8 cellular contexts compared by ENCODE assay signal in the genomic region with DNA sequence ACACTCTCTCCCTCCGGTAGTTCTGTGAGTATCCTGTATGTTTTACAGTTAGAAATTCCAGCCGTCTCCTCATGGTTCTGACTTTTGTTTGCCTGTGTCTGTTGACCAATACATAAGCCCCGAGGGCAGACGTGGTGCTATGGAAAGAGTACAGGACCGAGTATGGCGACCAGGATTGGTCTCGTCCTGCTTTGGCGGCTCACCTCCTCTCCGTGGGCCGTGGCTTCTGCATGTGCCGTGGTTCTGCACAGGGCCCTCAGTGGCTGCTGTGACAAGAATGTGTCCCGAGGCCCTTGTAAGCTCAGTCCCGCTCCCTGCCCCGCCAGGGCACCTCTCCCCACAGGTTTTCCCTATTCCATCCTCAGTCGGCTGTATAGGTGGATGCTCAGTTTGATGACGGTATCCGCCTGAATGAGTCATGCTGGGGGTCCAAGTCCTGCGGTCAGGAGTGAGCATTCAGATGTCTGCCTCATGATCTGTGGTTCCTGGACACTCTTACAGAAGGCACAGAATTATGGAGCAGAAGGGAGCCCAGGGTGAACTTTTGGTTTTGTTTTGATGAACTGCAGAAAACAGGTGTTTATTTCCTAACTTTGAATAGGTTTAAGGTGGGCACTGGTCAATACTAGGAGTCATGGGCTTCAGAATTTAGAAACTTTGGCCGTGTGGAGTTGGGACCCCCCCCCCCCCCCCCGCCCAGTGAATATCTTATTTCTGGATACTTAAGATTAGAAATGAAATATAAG. TPM values are rescaled to one million over a fixed set of nuclear protein-coding genes. Genes with fewer than 3 reads are reported as not detected.
DNase-seq lines count a peak whose midpoint lies in the region; ATAC-seq and TF ChIP-seq lines count a peak whose summit lies in the region.

No MANE protein-coding gene starts in this region.

- H3K4me2 ChIP-seq in mesendoderm (ENCODE audit: low read length) = peak overlapping the region; percentile 60

- no peak overlapping the region for H3K27ac ChIP-seq in CD4-positive, alpha-beta T cell (ENCODE audit: low read depth, low read length)
- H3K27ac ChIP-seq in KOPT-K1 (ENCODE audit: low read depth, low read length, poor library complexity, severe bottlenecking) = peak overlapping the region; percentile 73
- no peak overlapping the region for H3K27ac ChIP-seq in breast epithelium
- H3K27ac ChIP-seq in mesendoderm (ENCODE audit: low read depth, low read length) = no peak overlapping the region

- no peak overlapping the region for H4K8ac ChIP-seq in mesendoderm (ENCODE audit: low read depth, low read length)

- TF ChIP-seq POLR2A in breast epithelium (IDR thresholded peaks at IDR 0.05) = no peak

- H3K9me3 ChIP-seq in CD4-positive, alpha-beta T cell (ENCODE audit: control insufficient read depth, low read length) = no peaks in the 10 kb centered on the region
- H3K9me3 ChIP-seq in KOPT-K1 (ENCODE audit: insufficient read depth, low read length, poor library complexity, severe bottlenecking) = no peaks in the 10 kb centered on the region
- H3K9me3 ChIP-seq in breast epithelium = no peaks in the 10 kb centered on the region

- no peak overlapping the region for H3K18ac ChIP-seq in mesendoderm (ENCODE audit: low read length)

- POLR2A ChIA-PET in CD4-positive, alpha-beta T cell (lab: Charles Lee) = interaction anchor here (1.4 to 1.5 kb wide), 2 partner anchors 59 to 172 kb away, joined by 8 to 9 read pairs; no protein-coding TSS in a partner anchor

- no peak overlapping the region for H2BK5ac ChIP-seq in mesendoderm (ENCODE audit: low read length)

- H3K23ac ChIP-seq in mesendoderm (ENCODE audit: low read length) = no peak overlapping the region

- intact Hi-C loops in CD4-positive, alpha-beta T cell (cut with DNase I, micrococcal nuclease) = loop anchor here in 1 of 2 experiments (5.0 kb wide), 3 partner anchors 337 to 867 kb away; a partner anchor contains a TSS
- intact Hi-C loops in breast epithelium (cut with DNase I; ENCODE audit: low total_unique reads) = no loop called here

- DNase-seq in CD4-positive, alpha-beta T cell = no peak
- DNase-seq in breast epithelium (ENCODE audit: low spot score in 2 of 2) (no peak), mesendoderm (no peak)
- DNase-seq in stimulated activated CD8-positive, alpha-beta memory T cell treated with anti-CD3 and anti-CD28 coated beads, Interleukin-4, amount 100 ng/mL, for 48 hours = no peak

- H3K4me1 ChIP-seq in breast epithelium = peaks cover 0 to 12% of the 10 kb centered on the region in 2 donors
- peaks cover 2% of the 10 kb centered on the region for H3K4me1 ChIP-seq in mesendoderm (ENCODE audit: control insufficient read depth, low read depth, low read length)

- no peak for ATAC-seq in CD4-positive, alpha-beta T cell (ENCODE audit: poor library complexity)
- ATAC-seq in GM19395 (IDR thresholded peaks at IDR 0.05; ENCODE audit: unreplicated experiment) = no peak
- no peak for ATAC-seq in HG03460 (IDR thresholded peaks at IDR 0.05; ENCODE audit: unreplicated experiment)
- no peak for ATAC-seq in GM21717 (IDR thresholded peaks at IDR 0.05; ENCODE audit: unreplicated experiment)

- H3K4ac ChIP-seq in mesendoderm (ENCODE audit: low read depth, low read length) = no peak overlapping the region

- no peak for TF ChIP-seq CTCF in CD4-positive, alpha-beta T cell (IDR thresholded peaks at IDR 0.05)
- no peak for TF ChIP-seq CTCF in breast epithelium (IDR thresholded peaks at IDR 0.05)

- CTCF ChIA-PET in CD4-positive, alpha-beta T cell (lab: Charles Lee) = interaction anchor here (0.9 kb wide), 1 partner anchor 57 kb away, joined by 3 read pairs; a partner anchor contains a TSS

- H3K56ac ChIP-seq in mesendoderm (ENCODE audit: low read length) = peak overlapping the region; percentile 68

- peak overlapping the region; percentile 82 for H3K27ac Mint-ChIP-seq in CD4-positive, alpha-beta T cell

- no peaks in the 10 kb centered on the region for H3K27me3 ChIP-seq in CD4-positive, alpha-beta T cell (ENCODE audit: control insufficient read depth, insufficient read depth, low read length)
- H3K27me3 ChIP-seq in breast epithelium (no peaks in the 10 kb centered on the region), mesendoderm (ENCODE audit: insufficient read depth, low read length, poor library complexity) (no peaks in the 10 kb centered on the region)

- H3K36me3 Mint-ChIP-seq in CD4-positive, alpha-beta T cell (ENCODE audit: low read depth) = peaks cover 27% of the 10 kb centered on the region

- peak overlapping the region; percentile 78 for H3K9ac ChIP-seq in mesendoderm (ENCODE audit: low read length)

- no CpG with 5 or more reads among the region's 20 CpGs for WGBS in mesendoderm (ENCODE audit: extremely low coverage, insufficient coverage, low lambda C conversion rate)

- H3K9me3 Mint-ChIP-seq in CD4-positive, alpha-beta T cell = no peaks in the 10 kb centered on the region

- H3K27me3 Mint-ChIP-seq in CD4-positive, alpha-beta T cell = no peaks in the 10 kb centered on the region

- H2AK5ac ChIP-seq in mesendoderm (ENCODE audit: low read length) = no peak overlapping the region

- peaks cover 34% of the 10 kb centered on the region for H3K79me2 ChIP-seq in mesendoderm (ENCODE audit: control insufficient read depth, insufficient read depth, low read length)

- peak overlapping the region; percentile 90 for H3K4me3 Mint-ChIP-seq in CD4-positive, alpha-beta T cell

- H3K36me3 ChIP-seq in KOPT-K1 (ENCODE audit: insufficient read depth, low read length) (peaks cover 34% of the 10 kb centered on the region), breast epithelium (no peaks in the 10 kb centered on the region), mesendoderm (ENCODE audit: control insufficient read depth, insufficient read depth, low read length) (peaks cover 6% of the 10 kb centered on the region)

- H3K79me1 ChIP-seq in mesendoderm (ENCODE audit: low read length) = peaks cover 16% of the 10 kb centered on the region

- H2BK15ac ChIP-seq in mesendoderm (replicated peaks; ENCODE audit: low read depth) = no peak overlapping the region

- H4K5ac ChIP-seq in mesendoderm (ENCODE audit: low read length) = no peak overlapping the region

- H3K4me3 ChIP-seq in breast epithelium (peak overlapping the region; percentile 94 to 100 (median 95)), mesendoderm (ENCODE audit: low read length) (peak overlapping the region; percentile 78)

- H2BK120ac ChIP-seq in mesendoderm (ENCODE audit: low read depth, low read length) = no peak overlapping the region

- peaks cover 31% of the 10 kb centered on the region for H3K4me1 Mint-ChIP-seq in CD4-positive, alpha-beta T cell (ENCODE audit: low read depth)

RNA-seq across cellular contexts. Expression of a gene that starts 1.2 kb away (rescaled TPM):
- total RNA-seq in CD4-positive, alpha-beta T cell = 100 to 1,000 TPM; 120 TPM
- total RNA-seq in breast epithelium = 10 to 100 TPM; 24.3 to 44.6 (median 38.2) TPM
- 36.8 TPM for polyA plus RNA-seq in mesendoderm (2013, experiment 1 of 2)
- 36.1 TPM for polyA plus RNA-seq in mesendoderm (2013, experiment 2 of 2)

RNA-seq across cellular contexts. Expression of a gene that starts 19.2 kb away (rescaled TPM):
- under 1 TPM in 1 of 2 experiments, not detected in 1; 0.03 TPM for total RNA-seq in CD4-positive, alpha-beta T cell
- not detected for total RNA-seq in breast epithelium
- 0.04 TPM for polyA plus RNA-seq in mesendoderm (2013, experiment 1 of 2)
- polyA plus RNA-seq in mesendoderm (2013, experiment 2 of 2) = 0.04 TPM

RNA-seq across cellular contexts. Expression of a gene that starts 19.5 kb away (rescaled TPM):
- not detected for total RNA-seq in CD4-positive, alpha-beta T cell
- not detected for total RNA-seq in breast epithelium
- polyA plus RNA-seq in mesendoderm (2013, experiment 1 of 2) = 0.41 TPM
- 0.59 TPM for polyA plus RNA-seq in mesendoderm (2013, experiment 2 of 2)

RNA-seq across cellular contexts. Expression of a gene that starts 38.1 kb away (rescaled TPM):
- not detected for total RNA-seq in CD4-positive, alpha-beta T cell
- 1 to 10 TPM in 1 of 3 donors, under 1 TPM in 1, not detected in 1; 0.32 to 1.2 TPM for total RNA-seq in breast epithelium
- not detected for polyA plus RNA-seq in mesendoderm (2013, experiment 1 of 2)
- polyA plus RNA-seq in mesendoderm (2013, experiment 2 of 2) = not detected

RNA-seq across cellular contexts. Expression of a gene that starts 57.9 kb away (rescaled TPM):
- 10 to 100 TPM; 43.7 to 44.1 TPM for total RNA-seq in CD4-positive, alpha-beta T cell
- 10 to 100 TPM; 23.0 to 32.8 (median 28.2) TPM for total RNA-seq in breast epithelium
- polyA plus RNA-seq in mesendoderm (2013, experiment 1 of 2) = 54.2 TPM
- polyA plus RNA-seq in mesendoderm (2013, experiment 2 of 2) = 53.8 TPM
